ENCODE assay signal across 25 cellular contexts in the genomic region with DNA sequence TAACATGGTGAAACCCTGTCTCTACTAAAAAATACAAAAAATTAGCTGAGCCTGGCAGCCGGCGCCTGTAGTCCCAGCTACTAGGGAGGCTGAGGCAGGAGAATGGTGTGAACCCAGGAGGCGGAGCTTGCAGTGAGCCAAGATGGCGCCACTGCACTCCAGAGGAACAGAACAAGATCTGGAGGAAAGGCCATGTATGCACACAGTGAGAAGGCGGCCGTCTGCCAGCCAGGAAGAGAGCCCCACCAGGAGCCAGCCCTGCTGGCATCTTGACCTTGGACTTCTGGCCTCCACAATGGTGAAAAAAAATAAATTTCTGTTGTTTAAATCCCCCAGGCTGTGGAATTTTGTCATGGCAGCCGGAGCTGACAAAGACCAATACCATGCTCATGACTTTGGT. TPM values are rescaled to one million over a fixed set of nuclear protein-coding genes. Genes with fewer than 3 reads are reported as not detected.
A peak's percentile ranks its signal among the peaks of the same experiment; 100 is the strongest.
DNase-seq lines count a peak whose midpoint lies in the region; ATAC-seq and TF ChIP-seq lines count a peak whose summit lies in the region.
"Had no signal": no experiment of that assay in that cellular context is flagged by ENCODE, and none has a peak within 500 bp of the region (broad histone marks: within the 10 kb centered on the region; RNA-seq: fewer than 3 reads in every experiment).

No MANE protein-coding gene starts in this region.

- H3K4ac ChIP-seq in mesenchymal stem cell (ENCODE audit: low read depth in 1 of 2, low read length in 2 of 2), result no peak overlapping the region

- H2BK5ac ChIP-seq in mesenchymal stem cell (ENCODE audit: low read depth, low read length, poor library complexity, severe bottlenecking), result no peak overlapping the region

- no peaks in the 10 kb centered on the region for H3K4me1 Mint-ChIP-seq in endodermal cell
- H3K4me1 Mint-ChIP-seq: B cell had no signal

- H3K27me3 ChIP-seq in endodermal cell (ENCODE audit: control insufficient read depth, insufficient read depth, low read length, poor library complexity, severe bottlenecking) (no peaks in the 10 kb centered on the region), mesenchymal stem cell (ENCODE audit: control insufficient read depth in 1 of 2, insufficient read depth in 1 of 2, low read length in 2 of 2) (peaks cover 0 to 21% of the 10 kb centered on the region in 2 experiments), upper lobe of right lung (peaks cover 6% of the 10 kb centered on the region)
- H3K27me3 ChIP-seq: BLaER1 treated with 17β-estradiol and CSF1 and Interleukin-3, amounts not matched to agents 10 nM and 100 nM had no signal

- no peaks in the 10 kb centered on the region for H3K4me1 ChIP-seq in endodermal cell (ENCODE audit: control insufficient read depth, insufficient read depth, low read length)
- no peaks in the 10 kb centered on the region for H3K4me1 ChIP-seq in mesenchymal stem cell (ENCODE audit: control insufficient read depth, insufficient read depth, low read depth, low read length)
- H3K4me1 ChIP-seq in upper lobe of right lung, result no peaks in the 10 kb centered on the region
- H3K4me1 ChIP-seq: A549 had no signal

- H3K27ac ChIP-seq in endodermal cell (ENCODE audit: low read depth, low read length) (no peak overlapping the region), mesenchymal stem cell (ENCODE audit: low read length, poor library complexity, severe bottlenecking) (no peak overlapping the region), upper lobe of right lung (no peak overlapping the region)
- H3K27ac ChIP-seq: 22Rv1; A549; BLaER1 treated with 17β-estradiol and CSF1 and Interleukin-3, amounts not matched to agents 10 nM and 100 nM; C4-2B had no signal

- no peak overlapping the region for H2AFZ ChIP-seq in mesenchymal stem cell (ENCODE audit: low read depth, low read length)

- no peak overlapping the region for H3K9ac ChIP-seq in endodermal cell (ENCODE audit: extremely low read depth, low read length, poor library complexity, severe bottlenecking)
- no peak overlapping the region for H3K9ac ChIP-seq in mesenchymal stem cell (ENCODE audit: low read length)
- H3K9ac ChIP-seq: BLaER1 treated with 17β-estradiol and CSF1 and Interleukin-3, amounts not matched to agents 10 nM and 100 nM had no signal

- peaks cover 6% of the 10 kb centered on the region for H3K9me3 Mint-ChIP-seq in endodermal cell

- H3K4me3 ChIP-seq in endodermal cell (ENCODE audit: low read length) (no peak overlapping the region), mesenchymal stem cell (ENCODE audit: insufficient read depth in 1 of 2, low read depth in 1 of 2, low read length in 2 of 2) (no peak overlapping the region), upper lobe of right lung (no peak overlapping the region)
- H3K4me3 ChIP-seq: A549; BLaER1 treated with 17β-estradiol and CSF1 and Interleukin-3, amounts not matched to agents 10 nM and 100 nM; GM12878 had no signal

- H3K23ac ChIP-seq in mesenchymal stem cell (ENCODE audit: low read length in 2 of 2), result no peak overlapping the region

- no peak overlapping the region for H2BK15ac ChIP-seq in mesenchymal stem cell (ENCODE audit: low read depth, poor library complexity, severe bottlenecking)

- intact Hi-C loops in upper lobe of right lung (cut with DNase I), result no loop called here

- ATAC-seq in upper lobe of right lung (no peak), HG02870 (IDR thresholded peaks at IDR 0.05; ENCODE audit: unreplicated experiment) (no peak), HG03196 (IDR thresholded peaks at IDR 0.05; ENCODE audit: unreplicated experiment) (no peak)
- ATAC-seq: A549; CD8-positive, alpha-beta T cell; GM12878 had no signal

- H3K36me3 ChIP-seq in endodermal cell (ENCODE audit: control insufficient read depth, insufficient read depth, low read length), result no peaks in the 10 kb centered on the region
- H3K36me3 ChIP-seq in mesenchymal stem cell (ENCODE audit: control insufficient read depth in 1 of 2, insufficient read depth in 2 of 2, low read depth in 1 of 2, low read length in 2 of 2), result no peaks in the 10 kb centered on the region
- no peaks in the 10 kb centered on the region for H3K36me3 ChIP-seq in upper lobe of right lung
- H3K36me3 ChIP-seq: BLaER1 treated with 17β-estradiol and CSF1 and Interleukin-3, amounts not matched to agents 10 nM and 100 nM had no signal

- TF ChIP-seq CTCF in endodermal cell (conservative IDR thresholded peaks at IDR 0.05), result no peak
- no peak for TF ChIP-seq CTCF in upper lobe of right lung (IDR thresholded peaks at IDR 0.05)

- no peaks in the 10 kb centered on the region for H3K36me3 Mint-ChIP-seq in endodermal cell (ENCODE audit: low read depth)
- H3K36me3 Mint-ChIP-seq: CD8-positive, alpha-beta T cell had no signal

- H3K27ac Mint-ChIP-seq in endodermal cell, result no peak overlapping the region
- H3K27ac Mint-ChIP-seq: B cell; CD4-positive, alpha-beta T cell; CD8-positive, alpha-beta T cell had no signal

- no peak overlapping the region for H3K4me3 Mint-ChIP-seq in endodermal cell
- H3K4me3 Mint-ChIP-seq: B cell; CD4-positive, alpha-beta T cell; CD8-positive, alpha-beta T cell had no signal

- peak; percentile 5 for DNase-seq in activated effector memory CD4-positive, alpha-beta T cell treated with anti-CD3 and anti-CD28 coated beads, Interleukin-2, amount 50 U/mL, for 16 hours
- DNase-seq in activated effector memory CD4-positive, alpha-beta T cell treated with Interleukin-2 at 50 U/mL for 16 hours, result no peak
- DNase-seq in endodermal cell, result peak; percentile 23
- DNase-seq in mesenchymal stem cell, result no peak
- DNase-seq in upper lobe of right lung, result peak; percentile 33
- no peak for DNase-seq in COLO668 (lab: John Stamatoyannopoulos, UW; ENCODE audit: unreplicated experiment)
- DNase-seq: AML-193; CD4-positive, alpha-beta T cell; CD8-positive, alpha-beta T cell; COR-L47; DMS 273 treated with DMSO at 0.1 percent for 48 hours; DMS153; DMS53; DMS79; DND-41; EL; GDM1 had no signal

- H4K91ac ChIP-seq in mesenchymal stem cell (ENCODE audit: low read length), result peak overlapping the region; percentile 39

- no peak overlapping the region for H3K18ac ChIP-seq in mesenchymal stem cell (ENCODE audit: low read depth in 1 of 2, low read length in 2 of 2)

- no peak overlapping the region for H2BK120ac ChIP-seq in mesenchymal stem cell (ENCODE audit: low read depth, low read length)

- 94 to 100% methylated on average over 6 to 7 of the region's 7 CpGs for WGBS in endodermal cell (ENCODE audit: insufficient coverage in 1 of 2, insufficient read length in 1 of 2), 2 experiments
- WGBS in mesenchymal stem cell, result 86% methylated on average over 6 of the region's 7 CpGs

- H3K4me2 ChIP-seq in mesenchymal stem cell (ENCODE audit: low read length, poor library complexity, severe bottlenecking), result no peak overlapping the region
- H3K4me2 ChIP-seq: A549; BLaER1 treated with 17β-estradiol and CSF1 and Interleukin-3, amounts not matched to agents 10 nM and 100 nM had no signal

- H3K14ac ChIP-seq in mesenchymal stem cell (ENCODE audit: low read length in 2 of 2), result no peak overlapping the region

- H2BK12ac ChIP-seq in mesenchymal stem cell (ENCODE audit: low read length in 2 of 2), result no peak overlapping the region

- H3K9me3 ChIP-seq in endodermal cell (ENCODE audit: control insufficient read depth, low read length), result no peaks in the 10 kb centered on the region
- peaks cover 3% of the 10 kb centered on the region for H3K9me3 ChIP-seq in mesenchymal stem cell (ENCODE audit: control insufficient read depth, low read length)
- no peaks in the 10 kb centered on the region for H3K9me3 ChIP-seq in upper lobe of right lung
- H3K9me3 ChIP-seq: A549 had no signal

- H2AK5ac ChIP-seq in mesenchymal stem cell (ENCODE audit: low read length, severe bottlenecking), result no peak overlapping the region

- peaks cover 39% of the 10 kb centered on the region for H3K27me3 Mint-ChIP-seq in endodermal cell (ENCODE audit: insufficient read depth)

- H3K79me1 ChIP-seq in mesenchymal stem cell (replicated peaks; ENCODE audit: low read length, poor library complexity, severe bottlenecking), result no peaks in the 10 kb centered on the region

- H4K8ac ChIP-seq in mesenchymal stem cell (ENCODE audit: low read length), result no peak overlapping the region

RNA-seq across cellular contexts. Expression of a gene that starts 28.2 kb away (rescaled TPM):
- total RNA-seq in endodermal cell (1 to 10 TPM in 1 of 2 donors, under 1 TPM in 1; 0.46 to 1.3 TPM), upper lobe of right lung (2.5 TPM)
- polyA plus RNA-seq in endodermal cell (2013, experiment 1 of 2), result 60.2 TPM
- 43.4 TPM for polyA plus RNA-seq in endodermal cell (2013, experiment 2 of 2)
- polyA plus RNA-seq in mesenchymal stem cell (2013, experiment 1 of 2), result 3.9 TPM
- 4.2 TPM for polyA plus RNA-seq in mesenchymal stem cell (2013, experiment 2 of 2)
- total RNA-seq: B cell; CD4-positive, alpha-beta T cell; CD8-positive, alpha-beta T cell had no signal

Comparison
In these comparisons a context has a peak if more than half of its experiments do, and no peak if none do; other contexts are left out.
1. DNase-seq: peak in activated effector memory CD4-positive, alpha-beta T cell treated with anti-CD3 and anti-CD28 coated beads, Interleukin-2, amount 50 U/mL, for 16 hours (single experiment), endodermal cell (single experiment) and upper lobe of right lung (single experiment); none in activated effector memory CD4-positive, alpha-beta T cell treated with Interleukin-2 at 50 U/mL for 16 hours (single experiment), mesenchymal stem cell (single experiment) and COLO668 (single experiment).